In the genomic region with DNA sequence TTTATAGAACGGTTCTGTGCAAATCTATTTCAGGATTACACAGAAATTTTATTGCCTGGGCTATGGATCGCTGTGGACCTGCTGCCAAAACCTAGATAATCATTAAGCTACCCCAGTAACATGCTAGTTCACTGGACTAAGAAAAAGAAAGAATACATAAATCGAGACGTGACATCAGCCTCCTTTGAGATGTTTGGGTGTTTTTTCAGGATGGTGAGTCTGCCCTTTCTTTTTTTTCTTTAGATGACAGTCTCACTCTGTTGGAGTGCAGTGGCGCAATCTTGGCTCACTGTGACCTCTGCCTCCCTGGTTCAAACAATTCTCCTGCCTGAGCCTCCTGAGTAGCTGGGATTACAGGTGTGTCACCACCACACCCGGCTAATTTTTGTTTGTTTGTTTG, we compare ENCODE assay signal across 1 cellular context.
TF ChIP-seq lines count a peak whose summit lies in the region.

No MANE protein-coding gene starts in this region.

TF ChIP-seq in IMR-90, 13 proteins besides CTCF, POLR2A, EP300 and RAD21:
- peak; percentile 70 for TF ChIP-seq CEBPB (IDR thresholded peaks at IDR 0.05; ENCODE audit: low read depth, low read length)
- TF ChIP-seq RFX5 (IDR thresholded peaks at IDR 0.05; ENCODE audit: low read depth, low read length), result no peak
- TF ChIP-seq, protein P1, sequence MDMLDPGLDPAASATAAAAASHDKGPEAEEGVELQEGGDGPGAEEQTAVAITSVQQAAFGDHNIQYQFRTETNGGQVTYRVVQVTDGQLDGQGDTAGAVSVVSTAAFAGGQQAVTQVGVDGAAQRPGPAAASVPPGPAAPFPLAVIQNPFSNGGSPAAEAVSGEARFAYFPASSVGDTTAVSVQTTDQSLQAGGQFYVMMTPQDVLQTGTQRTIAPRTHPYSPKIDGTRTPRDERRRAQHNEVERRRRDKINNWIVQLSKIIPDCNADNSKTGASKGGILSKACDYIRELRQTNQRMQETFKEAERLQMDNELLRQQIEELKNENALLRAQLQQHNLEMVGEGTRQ (IDR thresholded peaks at IDR 0.05; ENCODE audit: low read depth, low read length), result no peak
- no peak for TF ChIP-seq NFE2L2 (IDR thresholded peaks at IDR 0.05; ENCODE audit: low read depth, low read length)
